Comparison of ENCODE assay signal across 2 cellular contexts in genomic region chr10:95415631-95416031, GRCh38.
TF ChIP-seq lines count a peak whose summit lies in the region.

No MANE protein-coding gene starts in this region.

TF ChIP-seq in liver, 16 proteins besides CTCF, POLR2A, EP300 and RAD21 (continued from another document):
- TF ChIP-seq REST (IDR thresholded peaks at IDR 0.05) (no peak), ATF3 (IDR thresholded peaks at IDR 0.05) (no peak), GABPA (IDR thresholded peaks at IDR 0.05 in 1 of 2, conservative IDR thresholded peaks at IDR 0.05 in 1 of 2) (no peak), RXRA (IDR thresholded peaks at IDR 0.05) (no peak)

TF ChIP-seq in HepG2, 621 proteins besides CTCF, POLR2A, EP300 and RAD21 (continued from another document):
- TF ChIP-seq UBTF (CRISPR knock-in tag; IDR thresholded peaks at IDR 0.05) (no peak), SAFB2 (CRISPR knock-in tag; IDR thresholded peaks at IDR 0.05; ENCODE audit: borderline replicate concordance, low read depth) (no peak), ZNF639 (CRISPR knock-in tag; conservative IDR thresholded peaks at IDR 0.05) (no peak), ZNF121 (CRISPR knock-in tag; IDR thresholded peaks at IDR 0.05) (no peak), ATF6 (CRISPR knock-in tag; conservative IDR thresholded peaks at IDR 0.05) (no peak), YEATS2 (CRISPR knock-in tag; IDR thresholded peaks at IDR 0.05; ENCODE audit: borderline replicate concordance) (no peak), ZNF704 (CRISPR knock-in tag; IDR thresholded peaks at IDR 0.05; ENCODE audit: borderline replicate concordance) (no peak), ZSCAN9 (CRISPR knock-in tag; IDR thresholded peaks at IDR 0.05; ENCODE audit: borderline replicate concordance) (no peak), ZFX (CRISPR knock-in tag; IDR thresholded peaks at IDR 0.05; ENCODE audit: low read depth) (no peak)
